Comparison of ENCODE assay signal across 1 cellular context in the genomic region with DNA sequence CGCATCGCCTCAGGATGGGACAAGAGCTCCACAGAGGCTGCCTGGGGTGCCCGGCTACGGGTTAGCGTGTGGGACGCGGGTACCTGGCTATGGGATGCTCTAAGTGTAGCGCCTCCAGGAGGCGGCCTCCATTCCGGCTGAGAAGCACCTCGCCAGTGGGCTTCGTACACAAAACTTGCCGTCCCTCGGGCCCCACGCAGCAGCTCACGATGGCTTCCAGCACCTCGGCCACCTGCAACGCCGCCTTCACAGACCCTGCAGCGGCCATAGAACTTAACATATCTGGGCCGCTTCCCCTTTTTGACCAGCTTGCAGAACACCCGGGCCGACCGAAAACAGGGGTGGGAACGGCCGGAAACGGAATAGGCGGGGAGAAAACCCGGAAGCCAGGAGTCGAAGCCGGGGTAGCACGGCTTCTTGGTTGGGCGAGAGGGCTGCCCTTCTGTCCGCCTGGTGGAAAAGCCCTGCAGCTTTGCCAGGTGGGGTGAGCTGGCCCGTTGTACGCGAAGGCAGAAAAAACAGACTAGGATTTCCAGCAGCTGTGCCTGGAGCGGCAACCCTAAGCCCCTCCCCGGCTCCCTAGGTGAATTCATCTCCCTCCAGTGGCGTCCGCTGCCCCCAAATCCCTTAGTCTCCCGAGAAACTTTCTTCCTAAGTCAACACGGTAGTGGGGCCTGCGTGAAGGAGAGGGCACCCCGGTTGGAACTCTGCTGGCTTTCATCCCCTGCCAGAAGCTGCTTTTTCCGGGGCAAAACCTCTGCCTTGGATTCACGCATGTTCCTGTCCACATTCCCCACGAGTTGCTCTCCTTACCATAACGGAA.
TF ChIP-seq lines count a peak whose summit lies in the region.

A gene (minus strand): TSS at position 337 of the 823 bp plus-strand sequence. CDS start 57 bp downstream, at position 280.

TF ChIP-seq in K562, 482 proteins besides CTCF, POLR2A, EP300 and RAD21 (continued from another document and continues in another):
- TF ChIP-seq, protein P1, sequence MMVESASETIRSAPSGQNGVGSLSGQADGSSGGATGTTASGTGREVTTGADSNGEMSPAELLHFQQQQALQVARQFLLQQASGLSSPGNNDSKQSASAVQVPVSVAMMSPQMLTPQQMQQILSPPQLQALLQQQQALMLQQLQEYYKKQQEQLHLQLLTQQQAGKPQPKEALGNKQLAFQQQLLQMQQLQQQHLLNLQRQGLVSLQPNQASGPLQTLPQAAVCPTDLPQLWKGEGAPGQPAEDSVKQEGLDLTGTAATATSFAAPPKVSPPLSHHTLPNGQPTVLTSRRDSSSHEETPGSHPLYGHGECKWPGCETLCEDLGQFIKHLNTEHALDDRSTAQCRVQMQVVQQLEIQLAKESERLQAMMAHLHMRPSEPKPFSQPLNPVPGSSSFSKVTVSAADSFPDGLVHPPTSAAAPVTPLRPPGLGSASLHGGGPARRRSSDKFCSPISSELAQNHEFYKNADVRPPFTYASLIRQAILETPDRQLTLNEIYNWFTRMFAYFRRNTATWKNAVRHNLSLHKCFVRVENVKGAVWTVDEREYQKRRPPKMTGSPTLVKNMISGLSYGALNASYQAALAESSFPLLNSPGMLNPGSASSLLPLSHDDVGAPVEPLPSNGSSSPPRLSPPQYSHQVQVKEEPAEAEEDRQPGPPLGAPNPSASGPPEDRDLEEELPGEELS (CRISPR knock-in tag; IDR thresholded peaks at IDR 0.05; ENCODE audit: borderline replicate concordance), result 0 out of 2 replicates have a peak, but pooled peaks have one; percentile 33
- TF ChIP-seq MCM5 (IDR thresholded peaks at IDR 0.05; ENCODE audit: low read depth) (no peak), PHB (CRISPR knock-in tag; IDR thresholded peaks at IDR 0.05) (no peak), DDX20 (tag; IDR thresholded peaks at IDR 0.05; ENCODE audit: low read depth) (no peak), ZNF12 (CRISPR knock-in tag; IDR thresholded peaks at IDR 0.05) (no peak), DACH1 (IDR thresholded peaks at IDR 0.05; ENCODE audit: partially characterized antibody) (no peak), ELF4 (CRISPR knock-in tag; IDR thresholded peaks at IDR 0.05) (peak; percentile 72; the same call in 1 of the 2 replicates), HCFC1 (IDR thresholded peaks at IDR 0.05; ENCODE audit: low read depth, low read length) (peak; percentile 73), MCM2 (IDR thresholded peaks at IDR 0.05; ENCODE audit: low read depth) (no peak), SLC30A9 (CRISPR knock-in tag; IDR thresholded peaks at IDR 0.05) (no peak), ZNF717 (CRISPR knock-in tag; IDR thresholded peaks at IDR 0.05) (no peak), NCOA4 (IDR thresholded peaks at IDR 0.05; ENCODE audit: partially characterized antibody) (no peak), ZNF586 (CRISPR knock-in tag; conservative IDR thresholded peaks at IDR 0.05) (no peak), RFX5 (IDR thresholded peaks at IDR 0.05; ENCODE audit: low read depth, low read length) (no peak), ZNF77 (CRISPR knock-in tag; IDR thresholded peaks at IDR 0.05) (no peak), ZBTB7A (IDR thresholded peaks at IDR 0.05; ENCODE audit: borderline replicate concordance, control insufficient read depth, low read depth, low read length) (no peak), ZSCAN29 (IDR thresholded peaks at IDR 0.05) (no peak), BRF1 (IDR thresholded peaks at IDR 0.05; ENCODE audit: borderline replicate concordance, extremely low read depth, insufficient read length) (no peak), HEY1 (CRISPR knock-in tag; IDR thresholded peaks at IDR 0.05; ENCODE audit: borderline replicate concordance) (no peak), ZFX (CRISPR knock-in tag; IDR thresholded peaks at IDR 0.05) (peak; percentile 68), ZBTB8A (IDR thresholded peaks at IDR 0.05; ENCODE audit: partially characterized antibody) (no peak), DIDO1 (tag; IDR thresholded peaks at IDR 0.05; ENCODE audit: low read depth) (peak; percentile 87), MIER1 (IDR thresholded peaks at IDR 0.05; ENCODE audit: low read depth) (no peak), HNRNPUL1 (IDR thresholded peaks at IDR 0.05; ENCODE audit: low read length) (no peak), POU5F1 (IDR thresholded peaks at IDR 0.05; ENCODE audit: borderline replicate concordance, low read depth, low read length, partially characterized antibody) (no peak), NCOR1 (IDR thresholded peaks at IDR 0.05) (no peak), CBFA2T3 (IDR thresholded peaks at IDR 0.05) (no peak), ZC3H8 (IDR thresholded peaks at IDR 0.05) (no peak), ESRRB (CRISPR knock-in tag; IDR thresholded peaks at IDR 0.05; ENCODE audit: borderline replicate concordance) (no peak), NFXL1 (CRISPR knock-in tag; IDR thresholded peaks at IDR 0.05) (no peak), ZNF436 (CRISPR knock-in tag; IDR thresholded peaks at IDR 0.05) (no peak), MXI1 (IDR thresholded peaks at IDR 0.05; ENCODE audit: low read depth, low read length) (no peak), TGIF2 (CRISPR knock-in tag; IDR thresholded peaks at IDR 0.05) (no peak), RBM15 (IDR thresholded peaks at IDR 0.05; ENCODE audit: insufficient read depth, low read length) (no peak), KAT2B (IDR thresholded peaks at IDR 0.05; ENCODE audit: low read depth, low read length) (no peak), SP2 (IDR thresholded peaks at IDR 0.05; ENCODE audit: extremely low read depth, low read depth, low read length, poor library complexity, severe bottlenecking) (peak; percentile 55), ZNF780A (CRISPR knock-in tag; IDR thresholded peaks at IDR 0.05) (no peak), NFIX (CRISPR knock-in tag; IDR thresholded peaks at IDR 0.05; ENCODE audit: low read depth) (no peak), ZNF23 (CRISPR knock-in tag; IDR thresholded peaks at IDR 0.05) (no peak), ZNF41 (CRISPR knock-in tag; conservative IDR thresholded peaks at IDR 0.05) (no peak)
- TF ChIP-seq, protein P2, sequence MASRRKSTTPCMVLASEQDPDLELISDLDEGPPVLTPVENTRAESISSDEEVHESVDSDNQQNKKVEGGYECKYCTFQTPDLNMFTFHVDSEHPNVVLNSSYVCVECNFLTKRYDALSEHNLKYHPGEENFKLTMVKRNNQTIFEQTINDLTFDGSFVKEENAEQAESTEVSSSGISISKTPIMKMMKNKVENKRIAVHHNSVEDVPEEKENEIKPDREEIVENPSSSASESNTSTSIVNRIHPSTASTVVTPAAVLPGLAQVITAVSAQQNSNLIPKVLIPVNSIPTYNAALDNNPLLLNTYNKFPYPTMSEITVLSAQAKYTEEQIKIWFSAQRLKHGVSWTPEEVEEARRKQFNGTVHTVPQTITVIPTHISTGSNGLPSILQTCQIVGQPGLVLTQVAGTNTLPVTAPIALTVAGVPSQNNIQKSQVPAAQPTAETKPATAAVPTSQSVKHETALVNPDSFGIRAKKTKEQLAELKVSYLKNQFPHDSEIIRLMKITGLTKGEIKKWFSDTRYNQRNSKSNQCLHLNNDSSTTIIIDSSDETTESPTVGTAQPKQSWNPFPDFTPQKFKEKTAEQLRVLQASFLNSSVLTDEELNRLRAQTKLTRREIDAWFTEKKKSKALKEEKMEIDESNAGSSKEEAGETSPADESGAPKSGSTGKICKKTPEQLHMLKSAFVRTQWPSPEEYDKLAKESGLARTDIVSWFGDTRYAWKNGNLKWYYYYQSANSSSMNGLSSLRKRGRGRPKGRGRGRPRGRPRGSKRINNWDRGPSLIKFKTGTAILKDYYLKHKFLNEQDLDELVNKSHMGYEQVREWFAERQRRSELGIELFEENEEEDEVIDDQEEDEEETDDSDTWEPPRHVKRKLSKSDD (conservative IDR thresholded peaks at IDR 0.05; ENCODE audit: low read length), result peak; percentile 58; the same call in 1 of the 2 replicates
- TF ChIP-seq, protein P3, sequence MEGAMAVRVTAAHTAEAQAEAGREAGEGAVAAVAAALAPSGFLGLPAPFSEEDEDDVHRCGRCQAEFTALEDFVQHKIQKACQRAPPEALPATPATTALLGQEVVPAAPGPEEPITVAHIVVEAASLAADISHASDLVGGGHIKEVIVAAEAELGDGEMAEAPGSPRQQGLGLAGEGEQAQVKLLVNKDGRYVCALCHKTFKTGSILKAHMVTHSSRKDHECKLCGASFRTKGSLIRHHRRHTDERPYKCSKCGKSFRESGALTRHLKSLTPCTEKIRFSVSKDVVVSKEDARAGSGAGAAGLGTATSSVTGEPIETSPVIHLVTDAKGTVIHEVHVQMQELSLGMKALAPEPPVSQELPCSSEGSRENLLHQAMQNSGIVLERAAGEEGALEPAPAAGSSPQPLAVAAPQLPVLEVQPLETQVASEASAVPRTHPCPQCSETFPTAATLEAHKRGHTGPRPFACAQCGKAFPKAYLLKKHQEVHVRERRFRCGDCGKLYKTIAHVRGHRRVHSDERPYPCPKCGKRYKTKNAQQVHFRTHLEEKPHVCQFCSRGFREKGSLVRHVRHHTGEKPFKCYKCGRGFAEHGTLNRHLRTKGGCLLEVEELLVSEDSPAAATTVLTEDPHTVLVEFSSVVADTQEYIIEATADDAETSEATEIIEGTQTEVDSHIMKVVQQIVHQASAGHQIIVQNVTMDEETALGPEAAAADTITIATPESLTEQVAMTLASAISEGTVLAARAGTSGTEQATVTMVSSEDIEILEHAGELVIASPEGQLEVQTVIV (CRISPR knock-in tag; IDR thresholded peaks at IDR 0.05; ENCODE audit: borderline replicate concordance), result 0 out of 2 replicates have a peak, but pooled peaks have one; percentile 26
- TF ChIP-seq, protein P4, sequence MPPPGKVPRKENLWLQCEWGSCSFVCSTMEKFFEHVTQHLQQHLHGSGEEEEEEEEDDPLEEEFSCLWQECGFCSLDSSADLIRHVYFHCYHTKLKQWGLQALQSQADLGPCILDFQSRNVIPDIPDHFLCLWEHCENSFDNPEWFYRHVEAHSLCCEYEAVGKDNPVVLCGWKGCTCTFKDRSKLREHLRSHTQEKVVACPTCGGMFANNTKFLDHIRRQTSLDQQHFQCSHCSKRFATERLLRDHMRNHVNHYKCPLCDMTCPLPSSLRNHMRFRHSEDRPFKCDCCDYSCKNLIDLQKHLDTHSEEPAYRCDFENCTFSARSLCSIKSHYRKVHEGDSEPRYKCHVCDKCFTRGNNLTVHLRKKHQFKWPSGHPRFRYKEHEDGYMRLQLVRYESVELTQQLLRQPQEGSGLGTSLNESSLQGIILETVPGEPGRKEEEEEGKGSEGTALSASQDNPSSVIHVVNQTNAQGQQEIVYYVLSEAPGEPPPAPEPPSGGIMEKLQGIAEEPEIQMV (tag; conservative IDR thresholded peaks at IDR 0.05; ENCODE audit: low read depth), result no peak
- TF ChIP-seq, protein P5, sequence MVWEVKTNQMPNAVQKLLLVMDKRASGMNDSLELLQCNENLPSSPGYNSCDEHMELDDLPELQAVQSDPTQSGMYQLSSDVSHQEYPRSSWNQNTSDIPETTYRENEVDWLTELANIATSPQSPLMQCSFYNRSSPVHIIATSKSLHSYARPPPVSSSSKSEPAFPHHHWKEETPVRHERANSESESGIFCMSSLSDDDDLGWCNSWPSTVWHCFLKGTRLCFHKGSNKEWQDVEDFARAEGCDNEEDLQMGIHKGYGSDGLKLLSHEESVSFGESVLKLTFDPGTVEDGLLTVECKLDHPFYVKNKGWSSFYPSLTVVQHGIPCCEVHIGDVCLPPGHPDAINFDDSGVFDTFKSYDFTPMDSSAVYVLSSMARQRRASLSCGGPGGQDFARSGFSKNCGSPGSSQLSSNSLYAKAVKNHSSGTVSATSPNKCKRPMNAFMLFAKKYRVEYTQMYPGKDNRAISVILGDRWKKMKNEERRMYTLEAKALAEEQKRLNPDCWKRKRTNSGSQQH (CRISPR knock-in tag; IDR thresholded peaks at IDR 0.05), result no peak
- TF ChIP-seq, protein P6, sequence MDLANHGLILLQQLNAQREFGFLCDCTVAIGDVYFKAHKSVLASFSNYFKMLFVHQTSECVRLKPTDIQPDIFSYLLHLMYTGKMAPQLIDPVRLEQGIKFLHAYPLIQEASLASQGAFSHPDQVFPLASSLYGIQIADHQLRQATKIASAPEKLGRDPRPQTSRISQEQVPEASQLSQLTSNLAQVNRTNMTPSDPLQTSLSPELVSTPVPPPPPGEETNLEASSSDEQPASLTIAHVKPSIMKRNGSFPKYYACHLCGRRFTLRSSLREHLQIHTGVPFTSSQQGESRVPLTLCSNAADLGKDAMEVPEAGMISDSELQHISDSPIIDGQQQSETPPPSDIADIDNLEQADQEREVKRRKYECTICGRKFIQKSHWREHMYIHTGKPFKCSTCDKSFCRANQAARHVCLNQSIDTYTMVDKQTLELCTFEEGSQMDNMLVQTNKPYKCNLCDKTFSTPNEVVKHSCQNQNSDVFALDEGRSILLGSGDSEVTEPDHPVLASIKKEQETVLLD (IDR thresholded peaks at IDR 0.05), result no peak
